Comparison of ENCODE assay signal across 16 cellular contexts in the genomic region with DNA sequence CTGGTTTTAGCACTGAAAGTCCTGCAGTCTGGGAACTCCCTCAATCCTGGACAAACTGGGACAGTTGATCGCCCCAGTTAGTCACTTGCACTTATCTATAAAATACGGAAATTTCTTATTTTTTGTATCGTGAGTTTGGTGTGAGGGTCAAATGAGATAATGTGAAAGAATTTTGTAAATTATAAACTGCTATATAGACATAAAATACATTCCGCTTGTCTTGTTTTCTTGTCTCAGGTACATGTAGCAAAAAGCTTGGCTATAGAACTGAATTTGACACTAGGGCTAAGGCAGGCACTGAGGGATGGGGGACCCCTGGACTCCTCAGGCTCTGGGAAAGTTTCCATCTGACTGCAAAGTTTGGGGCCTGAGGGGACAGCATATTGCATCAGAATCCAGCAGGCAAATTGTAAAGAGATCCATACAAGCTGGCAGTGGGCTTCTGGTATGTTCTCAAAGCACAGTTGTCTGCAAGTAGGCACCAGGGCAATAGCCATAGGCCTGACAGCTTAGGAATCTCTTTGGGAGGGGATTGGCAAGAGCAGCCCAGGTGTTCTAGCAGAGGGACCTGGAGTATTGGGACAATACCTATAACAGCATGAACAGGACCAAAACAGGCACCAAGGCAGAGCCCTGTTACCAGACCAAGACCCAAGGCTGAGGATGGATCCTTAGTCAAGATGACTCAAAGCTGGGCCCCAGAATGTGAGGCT. TPM values are rescaled to one million over a fixed set of nuclear protein-coding genes. Genes with fewer than 3 reads are reported as not detected.
DNase-seq lines count a peak whose midpoint lies in the region; ATAC-seq, FAIRE-seq and TF ChIP-seq lines count a peak whose summit lies in the region.
"Had no signal": no experiment of that assay in that cellular context is flagged by ENCODE, and none has a peak within 500 bp of the region (broad histone marks: within the 10 kb centered on the region; RNA-seq: fewer than 3 reads in every experiment).

No MANE protein-coding gene starts in this region.

- H4K8ac ChIP-seq in H1 (ENCODE audit: extremely low read depth, insufficient read depth, low read length) = no peak overlapping the region

- H3K4me2 ChIP-seq in H1 (ENCODE audit: insufficient read depth in 1 of 2, low read depth in 2 of 2, low read length in 2 of 2) = no peak overlapping the region

- no peak overlapping the region for H3K56ac ChIP-seq in H1 (replicated peaks; ENCODE audit: insufficient read length, low read depth, low read length)

- H3K18ac ChIP-seq in H1 (ENCODE audit: extremely low read depth, low read length) = no peak overlapping the region

- H3K4me3 ChIP-seq in HEK293 (ENCODE audit: low read depth, low read length) (no peak overlapping the region), H1 (ENCODE audit: extremely low read depth in 1 of 4, insufficient read depth in 2 of 4, low read depth in 3 of 4, low read length in 4 of 4) (no peak overlapping the region)

- H3K27ac Mint-ChIP-seq in activated naive CD8-positive, alpha-beta T cell = peak overlapping the region; percentile 55
- H3K27ac Mint-ChIP-seq in activated naive CD8-positive, alpha-beta T cell treated with anti-CD3 and anti-CD28 coated beads, Interleukin-2, amount 50 U/mL, for 24 hours = no peak overlapping the region
- H3K27ac Mint-ChIP-seq: B cell had no signal

- H3K4me1 ChIP-seq in HEK293 (ENCODE audit: control insufficient read depth, insufficient read depth, low read length) = peaks cover 13% of the 10 kb centered on the region
- H3K4me1 ChIP-seq in H1 (replicated peaks in 1 of 4; ENCODE audit: control insufficient read depth in 3 of 4, insufficient read depth in 4 of 4, low read length in 3 of 4) = no peaks in the 10 kb centered on the region

- peak overlapping the region; percentile 59; the same call in 1 of the 2 replicates for H2AFZ ChIP-seq in H1 (ENCODE audit: low read length)

- no peak overlapping the region for H3K9ac ChIP-seq in H1 (replicated peaks in 1 of 4; ENCODE audit: extremely low read depth in 1 of 4, low read depth in 3 of 4, low read length in 3 of 4)

- H3K27me3 Mint-ChIP-seq in activated naive CD8-positive, alpha-beta T cell = no peaks in the 10 kb centered on the region
- no peaks in the 10 kb centered on the region for H3K27me3 Mint-ChIP-seq in activated naive CD8-positive, alpha-beta T cell treated with anti-CD3 and anti-CD28 coated beads, Interleukin-2, amount 50 U/mL, for 24 hours
- H3K27me3 Mint-ChIP-seq: B cell had no signal

- TF ChIP-seq RAD21 in H1 (IDR thresholded peaks at IDR 0.05 in 1 of 2, conservative IDR thresholded peaks at IDR 0.05 in 1 of 2; ENCODE audit: low read depth in 2 of 2, low read length in 2 of 2) = no peak

- no peaks in the 10 kb centered on the region for H3K9me3 Mint-ChIP-seq in activated naive CD8-positive, alpha-beta T cell (ENCODE audit: low read depth)
- no peaks in the 10 kb centered on the region for H3K9me3 Mint-ChIP-seq in activated naive CD8-positive, alpha-beta T cell treated with anti-CD3 and anti-CD28 coated beads, Interleukin-2, amount 50 U/mL, for 24 hours

- peaks cover 5% of the 10 kb centered on the region for H3K36me3 Mint-ChIP-seq in activated naive CD8-positive, alpha-beta T cell
- no peaks in the 10 kb centered on the region for H3K36me3 Mint-ChIP-seq in activated naive CD8-positive, alpha-beta T cell treated with anti-CD3 and anti-CD28 coated beads, Interleukin-2, amount 50 U/mL, for 24 hours (ENCODE audit: low read depth)

- H3K23me2 ChIP-seq in H1 (ENCODE audit: low read depth, low read length) = no peaks in the 10 kb centered on the region

- no peak overlapping the region for H3K23ac ChIP-seq in H1 (ENCODE audit: insufficient read length)

- no peak overlapping the region for H2BK20ac ChIP-seq in H1 (ENCODE audit: low read length)

- H2BK15ac ChIP-seq in H1 (ENCODE audit: low read length) = no peak overlapping the region

- H2BK120ac ChIP-seq in H1 (replicated peaks; ENCODE audit: low read depth, low read length) = no peak overlapping the region

- H3K9me3 ChIP-seq in HEK293 (ENCODE audit: control insufficient read depth, insufficient read depth, low read depth, low read length) = no peaks in the 10 kb centered on the region
- H3K9me3 ChIP-seq in H1 (ENCODE audit: insufficient read depth in 2 of 2, low read depth in 1 of 2, low read length in 1 of 2) = no peaks in the 10 kb centered on the region

- no peaks in the 10 kb centered on the region for H3K27me3 ChIP-seq in H1 (replicated peaks in 1 of 4; ENCODE audit: control insufficient read depth in 3 of 4, extremely low read depth in 1 of 4, insufficient read depth in 3 of 4, low read length in 3 of 4)

- no peak for ATAC-seq in activated naive CD8-positive, alpha-beta T cell treated with anti-CD3 and anti-CD28 coated beads, Interleukin-2, amount 50 U/mL, for 24 hours
- ATAC-seq: HCT116 had no signal

- no peaks in the 10 kb centered on the region for H3K79me2 ChIP-seq in H1 (ENCODE audit: control insufficient read depth in 1 of 2, insufficient read depth in 2 of 2, low read length in 2 of 2)

- no peak overlapping the region for H2BK5ac ChIP-seq in H1 (ENCODE audit: low read depth, low read length)

- H3K36me3 ChIP-seq in HEK293 (ENCODE audit: control insufficient read depth in 2 of 2, insufficient read depth in 1 of 2, low read length in 2 of 2) (no peaks in the 10 kb centered on the region), H1 (ENCODE audit: control insufficient read depth in 2 of 4, insufficient read depth in 4 of 4, low read length in 3 of 4) (no peaks in the 10 kb centered on the region)

- 92% methylated on average over 4 of the region's 4 CpGs; no CpG with 5 or more reads in 1 of the 2 experiments for WGBS in H1 (ENCODE audit: extremely low coverage in 1 of 2, insufficient coverage in 1 of 2, insufficient read length in 1 of 2, insufficient replicate concordance in 2 of 2, low coverage in 1 of 2, low lambda C conversion rate in 2 of 2, missing lambda C conversion rate in 1 of 2), 2 experiments

- H4K20me1 ChIP-seq in H1 (replicated peaks in 1 of 2; ENCODE audit: control insufficient read depth in 1 of 2, insufficient read depth in 2 of 2, low read length in 2 of 2) = no peaks in the 10 kb centered on the region

- peak overlapping the region; percentile 10; the same call in 1 of the 2 replicates for H3K27ac ChIP-seq in HEK293 (ENCODE audit: extremely low read depth, low read depth, low read length)
- no peak overlapping the region for H3K27ac ChIP-seq in H1 (ENCODE audit: low read depth, low read length)

- no peak overlapping the region for H3K4ac ChIP-seq in H1 (replicated peaks; ENCODE audit: insufficient read length, low read depth, low read length)

- no peak overlapping the region for H2AK5ac ChIP-seq in H1 (ENCODE audit: low read depth, low read length)

- POLR2A ChIA-PET in HEK293 (lab: Yijun Ruan, JAX) (interaction anchor here (0.7 kb wide), 1 partner anchor 45 kb away, joined by 3 read pairs; no protein-coding TSS in a partner anchor), H1 (lab: Charles Lee; ENCODE audit: partially characterized antibody) (no interaction called here)

- peaks cover 97% of the 10 kb centered on the region for H3K4me1 Mint-ChIP-seq in activated naive CD8-positive, alpha-beta T cell (ENCODE audit: low read depth)
- peaks cover 93% of the 10 kb centered on the region for H3K4me1 Mint-ChIP-seq in activated naive CD8-positive, alpha-beta T cell treated with anti-CD3 and anti-CD28 coated beads, Interleukin-2, amount 50 U/mL, for 24 hours

- DNase-seq in activated naive CD8-positive, alpha-beta T cell treated with anti-CD3 and anti-CD28 coated beads, Interleukin-2, amount 50 U/mL, for 24 hours = no peak
- DNase-seq in H1 (ENCODE audit: low read depth in 1 of 2, low spot score in 2 of 2) (no peak), D721Med (ENCODE audit: insufficient read length, low spot score) (no peak), COLO829 (ENCODE audit: low spot score) (no peak)
- DNase-seq in stimulated activated CD4-positive, alpha-beta T cell treated with anti-CD3 and anti-CD28 coated beads, Interleukin-2, amount 100 ng/mL, for 24 hours = no peak
- DNase-seq: COR-L47, NCI-H1930, NCI-H2171, NCI-H82, SHP77 treated with DMSO at 0.1 percent for 48 hours had no signal

- no peak overlapping the region for H2BK12ac ChIP-seq in H1 (ENCODE audit: low read depth, low read length)

- no peak for TF ChIP-seq POLR2A in H1 (IDR thresholded peaks at IDR 0.05; ENCODE audit: control extremely low read depth in 1 of 2, low read depth in 2 of 2, low read length in 2 of 2)

- no peaks in the 10 kb centered on the region for H3K79me1 ChIP-seq in H1 (ENCODE audit: low read depth, low read length)

- peak overlapping the region; percentile 16 for H3K14ac ChIP-seq in H1 (ENCODE audit: insufficient read length)

- no peak overlapping the region for H4K91ac ChIP-seq in H1 (replicated peaks; ENCODE audit: insufficient read length, low read length)

- no peak for TF ChIP-seq EP300 in H1 (IDR thresholded peaks at IDR 0.05; ENCODE audit: borderline replicate concordance in 1 of 2, low read depth in 2 of 2, low read length in 2 of 2)

- FAIRE-seq in H1 (lab: Jason Lieb, UNC) = no peak
- no peak for FAIRE-seq in D721Med (lab: Jason Lieb, UNC)
- FAIRE-seq: RCC 7860 had no signal

- CTCF ChIA-PET in HEK293 (lab: Yijun Ruan, JAX) = interaction anchor here (1.1 kb wide), 1 partner anchor 7 kb away, joined by 9 read pairs; no protein-coding TSS in a partner anchor
- CTCF ChIA-PET in H1 (lab: Charles Lee; ENCODE audit: partially characterized antibody) = interaction anchor here (0.5 to 3.1 kb wide), 13 partner anchors 9 to 193 kb away, joined by 3 to 9 read pairs (median 3); no protein-coding TSS in a partner anchor

- H3K4me3 Mint-ChIP-seq in activated naive CD8-positive, alpha-beta T cell = no peak overlapping the region
- no peak overlapping the region for H3K4me3 Mint-ChIP-seq in activated naive CD8-positive, alpha-beta T cell treated with anti-CD3 and anti-CD28 coated beads, Interleukin-2, amount 50 U/mL, for 24 hours
- H3K4me3 Mint-ChIP-seq: B cell had no signal

- TF ChIP-seq CTCF in HEK293 (tag by site-specific recombination; IDR thresholded peaks at IDR 0.05) = no peak
- no peak for TF ChIP-seq CTCF in H1 (IDR thresholded peaks at IDR 0.05; ENCODE audit: control extremely low read depth in 1 of 3, insufficient read depth in 1 of 3, low read depth in 1 of 3, low read length in 3 of 3)
- no peak for TF ChIP-seq CTCF in D721Med (IDR thresholded peaks at IDR 0.05; ENCODE audit: insufficient read depth, missing control alignments)

- H4K5ac ChIP-seq in H1 (ENCODE audit: insufficient read length, low read depth, low read length) = no peak overlapping the region

TF ChIP-seq in H1, 55 proteins besides CTCF, POLR2A, EP300 and RAD21 (continues in another document):
- no peak for TF ChIP-seq BCL11A (IDR thresholded peaks at IDR 0.05; ENCODE audit: low read depth in 2 of 2, low read length in 2 of 2)

RNA-seq across cellular contexts. Expression of a gene that starts 44.3 kb away (rescaled TPM):
- 3.1 and 3.5 TPM in 2 replicates for total RNA-seq in H1 (2021; fragmentation: NEBNext Ultra II Directional; extraction: Animal tissue kit (Norgen Biotek cat#: 25700))
- 4.7 and 5.5 TPM in 2 replicates for polyA plus RNA-seq in H1 (2011; rRNA removed)
- 3.7 TPM for polyA plus RNA-seq in H1 (2011; cell fraction: cytosol; rRNA removed)
- 6.2 TPM for polyA plus RNA-seq in H1 (2011; cell fraction: nucleus; rRNA removed)
- polyA plus RNA-seq in H1 (2012, experiment 1 of 2) = 2.0 to 3.5 TPM (median 2.6 TPM) in 4 replicates
- polyA plus RNA-seq in H1 (2012, experiment 2 of 2) = 1.3 TPM
- 3.3 TPM for polyA plus RNA-seq in H1 (2013, experiment 1 of 2)
- polyA plus RNA-seq in H1 (2013, experiment 2 of 2) = 3.7 TPM
- polyA minus RNA-seq in H1 (2011; rRNA and poly(A)+ RNA removed) = 6.7 and 8.4 TPM in 2 replicates
- 3.3 TPM for polyA minus RNA-seq in H1 (2011; cell fraction: cytosol; rRNA and poly(A)+ RNA removed)
- 10.8 TPM for polyA minus RNA-seq in H1 (2011; cell fraction: nucleus; rRNA and poly(A)+ RNA removed)
- total RNA-seq: NCI-H460 had no signal
